Comparison of ENCODE assay signal across 25 cellular contexts in the genomic region with DNA sequence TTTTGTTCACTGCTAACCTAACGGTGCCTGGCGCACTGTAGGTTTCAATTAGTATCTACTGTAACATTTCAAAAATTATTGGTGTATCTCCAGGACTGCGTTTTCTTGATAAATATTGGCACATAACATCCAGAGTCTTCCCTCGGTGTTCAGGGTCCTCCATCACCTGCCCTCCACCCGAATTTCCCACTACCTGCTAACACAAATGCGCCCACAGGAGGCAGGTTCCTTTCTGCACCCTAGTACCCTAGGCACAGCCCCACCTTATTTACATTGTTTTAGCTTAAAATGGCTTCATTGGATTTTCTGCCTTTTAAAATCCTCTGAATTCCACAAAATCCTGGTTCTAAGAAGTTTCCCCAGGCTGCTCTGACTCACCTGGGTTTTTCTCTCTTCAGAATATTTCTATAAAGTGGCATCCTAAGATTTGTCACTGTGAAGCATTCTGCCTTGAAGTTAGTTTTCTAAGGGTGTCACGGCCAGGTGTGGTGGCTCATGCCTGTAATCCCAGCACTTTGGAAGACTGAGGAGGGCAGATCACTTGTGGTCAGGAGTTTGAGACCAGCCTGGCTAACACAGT. TPM values are rescaled to one million over a fixed set of nuclear protein-coding genes. Genes with fewer than 3 reads are reported as not detected.
"Had no signal": no experiment of that assay in that cellular context is flagged by ENCODE, and none has a peak within 500 bp of the region (broad histone marks: within the 10 kb centered on the region; RNA-seq: fewer than 3 reads in every experiment).

No MANE protein-coding gene starts in this region.

- H3K4me3 ChIP-seq: MG63 had no signal

- DNase-seq: IMR-90, Karpas-422, KG1, MG63, MV-4-11, NCI-H1048, NCI-H1105, NCI-H1417, NCI-H1436 treated with DMSO at 0.1 percent for 48 hours, NCI-H1694, NCI-H187 treated with DMSO at 0.1 percent for 48 hours, NCI-H2029 treated with DMSO at 0.1 percent for 48 hours, NCI-H226, NCI-H446, NCI-H510A, NCI-H524 treated with DMSO at 0.1 percent for 48 hours, NCI-H69, NCI-H774, Right ventricle myocardium superior, SIG-M5, SK-N-SH, SW 1271 had no signal

- H3K27me3 ChIP-seq: MG63 had no signal

- H3K36me3 ChIP-seq: MG63 had no signal

- ATAC-seq: HepG2, Panc1 had no signal

- H3K9me3 ChIP-seq: MG63, SK-N-SH had no signal

RNA-seq across cellular contexts. Expression of a gene that starts 38.6 kb away (rescaled TPM):
- total RNA-seq: HepG2, HT1080 had no signal
- polyA plus RNA-seq: HepG2 had no signal
